Comparison of ENCODE assay signal across 27 cellular contexts in the genomic region with DNA sequence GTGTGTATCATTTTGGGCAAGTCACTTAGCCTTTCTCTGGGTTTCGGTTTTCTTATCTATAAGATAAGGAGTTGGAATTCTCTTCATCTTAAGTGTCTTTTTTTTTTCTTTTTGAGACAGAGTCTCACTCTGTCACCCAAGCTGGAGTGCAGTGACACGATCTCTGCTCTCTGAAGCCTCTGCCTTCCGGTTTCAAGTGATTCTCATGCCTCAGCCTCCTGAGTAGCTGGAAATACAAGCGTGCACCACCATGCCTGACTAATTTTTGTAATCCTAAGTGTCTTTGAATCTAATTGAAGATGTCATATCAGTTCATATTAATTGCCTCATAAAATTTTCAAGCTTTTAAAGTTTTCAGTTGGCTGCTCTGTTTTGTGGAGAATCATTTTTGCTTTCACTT. TPM values are rescaled to one million over a fixed set of nuclear protein-coding genes. Genes with fewer than 3 reads are reported as not detected.
DNase-seq lines count a peak whose midpoint lies in the region; ATAC-seq, FAIRE-seq and TF ChIP-seq lines count a peak whose summit lies in the region.
"Had no signal": no experiment of that assay in that cellular context is flagged by ENCODE, and none has a peak within 500 bp of the region (broad histone marks: within the 10 kb centered on the region; RNA-seq: fewer than 3 reads in every experiment).

No MANE protein-coding gene starts in this region.

- no peak for TF ChIP-seq EP300 in A549 (IDR thresholded peaks at IDR 0.05)
- no peak for TF ChIP-seq EP300 in SK-N-SH (IDR thresholded peaks at IDR 0.05; ENCODE audit: borderline replicate concordance in 1 of 2, low read depth in 1 of 2, low read length in 1 of 2)

- no peak overlapping the region for H3K18ac ChIP-seq in mesenchymal stem cell (ENCODE audit: low read depth in 1 of 2, low read length in 2 of 2)

- peak overlapping the region; percentile 16 to 66; a peak in 4 of 6 replicates for H3K27ac ChIP-seq in A549
- no peak overlapping the region for H3K27ac ChIP-seq in GM23248
- H3K27ac ChIP-seq in SK-N-SH (ENCODE audit: low read depth in 2 of 2, low read length in 1 of 2), result peak overlapping the region; percentile 23 to 81; a peak in 3 of 4 replicates
- H3K27ac ChIP-seq in mesenchymal stem cell (ENCODE audit: low read length, poor library complexity, severe bottlenecking), result no peak overlapping the region
- H3K27ac ChIP-seq in WERI-Rb-1, result no peak overlapping the region
- H3K27ac ChIP-seq: Peyer's patch, right atrium auricular region, tibial nerve had no signal

- H3K4me1 Mint-ChIP-seq in activated T-helper 1 cell treated with anti-CD3 and anti-CD28 coated beads, Interleukin-12 subunit alpha, Interleukin-12 subunit beta, Interleukin-2, Interleukin-4 antibody, amounts not matched to agents 30 ng/mL and 10 ng/mL and 1 ng/mL, durations not matched to agents 14 hours and 24 hours and 36 hours (ENCODE audit: low read depth), result peaks cover 7% of the 10 kb centered on the region

- H2BK5ac ChIP-seq in mesenchymal stem cell (ENCODE audit: low read depth, low read length, poor library complexity, severe bottlenecking), result no peak overlapping the region

- no peak overlapping the region for H4K8ac ChIP-seq in mesenchymal stem cell (ENCODE audit: low read length)

- H3F3A ChIP-seq in GM23248 (ENCODE audit: insufficient read depth) (peaks cover 36% of the 10 kb centered on the region; the same call in 1 of the 2 replicates), SK-N-SH (replicated peaks; ENCODE audit: insufficient read depth) (peaks cover 17% of the 10 kb centered on the region)

- H2BK120ac ChIP-seq in mesenchymal stem cell (ENCODE audit: low read depth, low read length), result no peak overlapping the region

- no peak overlapping the region for H3K4ac ChIP-seq in mesenchymal stem cell (ENCODE audit: low read depth in 1 of 2, low read length in 2 of 2)

- H3K79me2 ChIP-seq in GM23248 (ENCODE audit: insufficient read depth), result peaks cover 93% of the 10 kb centered on the region
- peaks cover 91% of the 10 kb centered on the region for H3K79me2 ChIP-seq in SK-N-SH (ENCODE audit: insufficient read depth)

- DNase-seq in A549 (ENCODE audit: low read depth in 1 of 2, low spot score in 1 of 2) (no peak), GM23248 (no peak), SK-N-SH (no peak), mesenchymal stem cell (no peak), WERI-Rb-1 (no peak), epidermal melanocyte (ENCODE audit: insufficient read length, low spot score) (no peak)
- DNase-seq in activated T-helper 1 cell treated with anti-CD3 and anti-CD28 coated beads, Interleukin-12 subunit alpha, Interleukin-12 subunit beta, Interleukin-2, Interleukin-4 antibody, amounts not matched to agents 30 ng/mL and 10 ng/mL and 1 ng/mL, durations not matched to agents 14 hours and 24 hours and 36 hours (ENCODE audit: low spot score), result no peak
- DNase-seq: activated CD4-positive, alpha-beta T cell treated with anti-CD3 and anti-CD28 coated beads for 1 hour; activated effector memory CD4-positive, alpha-beta T cell treated with Interleukin-2 at 50 U/mL for 16 hours; activated naive CD8-positive, alpha-beta T cell treated with anti-CD3 and anti-CD28 coated beads, Interleukin-2, amount 10 ng/mL, durations not matched to agents 7 days and 5 days; activated T-cell treated with anti-CD3 and anti-CD28 coated beads for 4 hours; dermis blood vessel endothelial cell; islet precursor cell; Kasumi-1; midbrain; naive thymus-derived CD4-positive, alpha-beta T cell; NCI-H2171; NCI-H510A treated with DMSO at 0.1 percent for 48 hours; Peyer's patch; SIG-M5; stimulated activated CD4-positive, alpha-beta T cell treated with anti-CD3 and anti-CD28 coated beads, Interleukin-2, amount 100 ng/mL, for 24 hours; T-cell had no signal

- 45% methylated on average over 4 of the region's 4 CpGs for WGBS in A549 (ENCODE audit: missing lambda C conversion rate)
- WGBS in GM23248 (ENCODE audit: low coverage in 1 of 2, low lambda C conversion rate in 2 of 2, missing lambda C conversion rate in 2 of 2), 2 experiments, result 50 to 61% methylated on average over 4 of the region's 4 CpGs
- WGBS in SK-N-SH (ENCODE audit: low lambda C conversion rate), result 58% methylated on average over 4 of the region's 4 CpGs
- 85% methylated on average over 2 of the region's 4 CpGs for WGBS in mesenchymal stem cell

- H3K36me3 Mint-ChIP-seq in activated T-helper 1 cell treated with anti-CD3 and anti-CD28 coated beads, Interleukin-12 subunit alpha, Interleukin-12 subunit beta, Interleukin-2, Interleukin-4 antibody, amounts not matched to agents 30 ng/mL and 10 ng/mL and 1 ng/mL, durations not matched to agents 14 hours and 24 hours and 36 hours (ENCODE audit: low read depth), result no peaks in the 10 kb centered on the region
- H3K36me3 Mint-ChIP-seq: activated naive CD8-positive, alpha-beta T cell treated with anti-CD3 and anti-CD28 coated beads, Interleukin-2, amount 10 ng/mL, durations not matched to agents 7 days and 5 days; naive thymus-derived CD4-positive, alpha-beta T cell; T-cell had no signal

- no peaks in the 10 kb centered on the region for H3K9me2 ChIP-seq in GM23248 (ENCODE audit: insufficient read depth)
- no peaks in the 10 kb centered on the region for H3K9me2 ChIP-seq in SK-N-SH

- H3K79me1 ChIP-seq in mesenchymal stem cell (replicated peaks; ENCODE audit: low read length, poor library complexity, severe bottlenecking), result no peaks in the 10 kb centered on the region

- H2BK15ac ChIP-seq in mesenchymal stem cell (ENCODE audit: low read depth, poor library complexity, severe bottlenecking), result no peak overlapping the region

- no peak overlapping the region for H4K91ac ChIP-seq in mesenchymal stem cell (ENCODE audit: low read length)

- H3K36me3 ChIP-seq in GM23248 (ENCODE audit: low read depth) (no peaks in the 10 kb centered on the region), SK-N-SH (replicated peaks in 1 of 2; ENCODE audit: control insufficient read depth in 1 of 2, insufficient read depth in 2 of 2, low read length in 1 of 2) (no peaks in the 10 kb centered on the region), mesenchymal stem cell (ENCODE audit: control insufficient read depth in 1 of 2, insufficient read depth in 2 of 2, low read depth in 1 of 2, low read length in 2 of 2) (peaks cover 6 to 20% of the 10 kb centered on the region in 2 experiments), WERI-Rb-1 (no peaks in the 10 kb centered on the region)
- H3K36me3 ChIP-seq: Peyer's patch, right atrium auricular region, tibial nerve had no signal

- H3K4me1 ChIP-seq in A549 (peaks cover 71% of the 10 kb centered on the region), GM23248 (ENCODE audit: insufficient read depth) (peaks cover 40% of the 10 kb centered on the region), SK-N-SH (ENCODE audit: control insufficient read depth in 1 of 2, insufficient read depth in 2 of 2, low read depth in 1 of 2, low read length in 1 of 2) (peaks cover 14 to 18% of the 10 kb centered on the region in 2 experiments; a peak in 3 of 4 replicates), mesenchymal stem cell (ENCODE audit: control insufficient read depth, insufficient read depth, low read depth, low read length) (peaks cover 6% of the 10 kb centered on the region)

- H3K4me3 ChIP-seq in A549 (no peak overlapping the region), GM23248 (peak overlapping the region; percentile 22), SK-N-SH (ENCODE audit: low read depth in 2 of 2, low read length in 1 of 2) (no peak overlapping the region), mesenchymal stem cell (ENCODE audit: insufficient read depth in 1 of 2, low read depth in 1 of 2, low read length in 2 of 2) (peak overlapping the region in 1 of 2 experiments; percentile 71), WERI-Rb-1 (ENCODE audit: low read depth, low read length) (no peak overlapping the region)
- H3K4me3 ChIP-seq: Peyer's patch, right atrium auricular region, tibial nerve had no signal

- TF ChIP-seq CTCF in A549 (IDR thresholded peaks at IDR 0.05) (no peak), SK-N-SH (IDR thresholded peaks at IDR 0.05) (no peak), WERI-Rb-1 (IDR thresholded peaks at IDR 0.05; ENCODE audit: low read depth, low read length) (no peak)

- in situ Hi-C loops in GM23248 (cut with MboI), result loop anchor here (25.0 kb wide), 1 partner anchor 239 kb away; no protein-coding TSS in a partner anchor

- H3K4me3 Mint-ChIP-seq in activated T-helper 1 cell treated with anti-CD3 and anti-CD28 coated beads, Interleukin-12 subunit alpha, Interleukin-12 subunit beta, Interleukin-2, Interleukin-4 antibody, amounts not matched to agents 30 ng/mL and 10 ng/mL and 1 ng/mL, durations not matched to agents 14 hours and 24 hours and 36 hours, result no peak overlapping the region
- H3K4me3 Mint-ChIP-seq: activated naive CD8-positive, alpha-beta T cell treated with anti-CD3 and anti-CD28 coated beads, Interleukin-2, amount 10 ng/mL, durations not matched to agents 7 days and 5 days; central memory CD8-positive, alpha-beta T cell; naive thymus-derived CD4-positive, alpha-beta T cell; T-cell had no signal

- ATAC-seq in A549 (no peak), GM19463 (IDR thresholded peaks at IDR 0.05; ENCODE audit: unreplicated experiment) (no peak)
- ATAC-seq: naive thymus-derived CD4-positive, alpha-beta T cell; T-cell had no signal

- H3K27ac Mint-ChIP-seq in activated T-helper 1 cell treated with anti-CD3 and anti-CD28 coated beads, Interleukin-12 subunit alpha, Interleukin-12 subunit beta, Interleukin-2, Interleukin-4 antibody, amounts not matched to agents 30 ng/mL and 10 ng/mL and 1 ng/mL, durations not matched to agents 14 hours and 24 hours and 36 hours, result no peak overlapping the region
- H3K27ac Mint-ChIP-seq: activated naive CD8-positive, alpha-beta T cell treated with anti-CD3 and anti-CD28 coated beads, Interleukin-2, amount 10 ng/mL, durations not matched to agents 7 days and 5 days; naive thymus-derived CD4-positive, alpha-beta T cell; T-cell had no signal

- TF ChIP-seq RAD21 in A549 (conservative IDR thresholded peaks at IDR 0.05 in 1 of 2, IDR thresholded peaks at IDR 0.05 in 1 of 2), result no peak
- no peak for TF ChIP-seq RAD21 in SK-N-SH (IDR thresholded peaks at IDR 0.05; ENCODE audit: low read length)

- H4K20me1 ChIP-seq in GM23248 (ENCODE audit: insufficient read depth) (peaks cover 15% of the 10 kb centered on the region; the same call in 1 of the 2 replicates), SK-N-SH (ENCODE audit: insufficient read depth) (peaks cover 3% of the 10 kb centered on the region; the same call in 1 of the 2 replicates)

- H3K4me2 ChIP-seq in A549, result peak overlapping the region; percentile 77
- H3K4me2 ChIP-seq in GM23248 (ENCODE audit: unreplicated experiment), result peak overlapping the region; percentile 62
- H3K4me2 ChIP-seq in SK-N-SH, result peak overlapping the region; percentile 17
- peak overlapping the region; percentile 25 for H3K4me2 ChIP-seq in mesenchymal stem cell (ENCODE audit: low read length, poor library complexity, severe bottlenecking)

- no peak for FAIRE-seq in A549 (lab: Jason Lieb, UNC)
- FAIRE-seq: TTC549 had no signal

- H3K14ac ChIP-seq in mesenchymal stem cell (ENCODE audit: low read length in 2 of 2), result no peak overlapping the region

- H2AFZ ChIP-seq in GM23248 (no peak overlapping the region), SK-N-SH (ENCODE audit: low read depth) (no peak overlapping the region), mesenchymal stem cell (ENCODE audit: low read depth, low read length) (no peak overlapping the region)

- intact Hi-C loops in activated T-helper 1 cell treated with anti-CD3 and anti-CD28 coated beads, Interleukin-12 subunit alpha, Interleukin-12 subunit beta, Interleukin-2, Interleukin-4 antibody, amounts not matched to agents 30 ng/mL and 10 ng/mL and 1 ng/mL, durations not matched to agents 14 hours and 24 hours and 36 hours (cut with micrococcal nuclease), result no loop called here

- H3K27me3 ChIP-seq in GM23248 (replicated peaks; ENCODE audit: insufficient read depth) (no peaks in the 10 kb centered on the region), SK-N-SH (ENCODE audit: insufficient read depth) (no peaks in the 10 kb centered on the region), mesenchymal stem cell (ENCODE audit: control insufficient read depth in 1 of 2, insufficient read depth in 1 of 2, low read length in 2 of 2) (no peaks in the 10 kb centered on the region), WERI-Rb-1 (ENCODE audit: insufficient read depth, low read depth, severe bottlenecking) (no peaks in the 10 kb centered on the region)
- H3K27me3 ChIP-seq: Peyer's patch, right atrium auricular region, tibial nerve had no signal

- H2BK12ac ChIP-seq in mesenchymal stem cell (ENCODE audit: low read length in 2 of 2), result no peak overlapping the region

- no peak overlapping the region for H2AK5ac ChIP-seq in mesenchymal stem cell (ENCODE audit: low read length, severe bottlenecking)

- H3K23ac ChIP-seq in mesenchymal stem cell (ENCODE audit: low read length in 2 of 2), result no peak overlapping the region

- TF ChIP-seq POLR2A in A549 (IDR thresholded peaks at IDR 0.05; ENCODE audit: low read length), result no peak

- H3K9me3 ChIP-seq in A549 (no peaks in the 10 kb centered on the region), GM23248 (ENCODE audit: low read depth) (no peaks in the 10 kb centered on the region), SK-N-SH (no peaks in the 10 kb centered on the region), mesenchymal stem cell (ENCODE audit: control insufficient read depth, low read length) (no peaks in the 10 kb centered on the region), WERI-Rb-1 (ENCODE audit: severe bottlenecking) (no peaks in the 10 kb centered on the region)
- H3K9me3 ChIP-seq: Peyer's patch, right atrium auricular region, tibial nerve had no signal

- peaks cover 25% of the 10 kb centered on the region for H3K27me3 Mint-ChIP-seq in activated T-helper 1 cell treated with anti-CD3 and anti-CD28 coated beads, Interleukin-12 subunit alpha, Interleukin-12 subunit beta, Interleukin-2, Interleukin-4 antibody, amounts not matched to agents 30 ng/mL and 10 ng/mL and 1 ng/mL, durations not matched to agents 14 hours and 24 hours and 36 hours (ENCODE audit: insufficient read depth)

- CTCF ChIA-PET in A549 (lab: Yijun Ruan, JAX) (no interaction called here), SK-N-SH (lab: Yijun Ruan, JAX) (interaction anchor here (1.0 kb wide), 1 partner anchor 333 kb away, joined by 3 read pairs; no protein-coding TSS in a partner anchor)

- H3K9ac ChIP-seq in GM23248 (no peak overlapping the region), SK-N-SH (no peak overlapping the region), mesenchymal stem cell (ENCODE audit: low read length) (peak overlapping the region; percentile 53)

- no peaks in the 10 kb centered on the region for H3K9me3 Mint-ChIP-seq in activated T-helper 1 cell treated with anti-CD3 and anti-CD28 coated beads, Interleukin-12 subunit alpha, Interleukin-12 subunit beta, Interleukin-2, Interleukin-4 antibody, amounts not matched to agents 30 ng/mL and 10 ng/mL and 1 ng/mL, durations not matched to agents 14 hours and 24 hours and 36 hours
- H3K9me3 Mint-ChIP-seq: activated naive CD8-positive, alpha-beta T cell treated with anti-CD3 and anti-CD28 coated beads, Interleukin-2, amount 10 ng/mL, durations not matched to agents 7 days and 5 days; central memory CD8-positive, alpha-beta T cell; naive thymus-derived CD4-positive, alpha-beta T cell; T-cell had no signal

- POLR2A ChIA-PET in A549 (lab: Yijun Ruan, JAX) (no interaction called here), SK-N-SH (lab: Yijun Ruan, JAX) (no interaction called here)

RNA-seq across cellular contexts. Expression of gene SRGAP1, which starts 4.0 kb away (rescaled TPM):
- 22.9 and 23.6 TPM in 2 replicates for polyA plus RNA-seq in A549 (2011; rRNA removed)
- polyA plus RNA-seq in A549 (2012; cell fraction: cytosol; rRNA removed), result 3.4 and 4.4 TPM in 2 replicates
- 18.3 and 19.5 TPM in 2 replicates for polyA plus RNA-seq in A549 (2012; cell fraction: nucleus; rRNA removed)
- 7.9 to 8.4 TPM (median 8.3 TPM) in 3 replicates for polyA plus RNA-seq in A549 (2017; fragmentation: RNase III; extraction: RNeasy Plus Mini Kit Qiagen cat#74134 plus additional on column Dnase treatment)
- polyA minus RNA-seq in A549 (2011; rRNA and poly(A)+ RNA removed), result 47.3 and 57.7 TPM in 2 replicates
- 12.4 and 13.0 TPM in 2 replicates for total RNA-seq in GM23248 (2014; rRNA removed; shearing (Covaris generic))
- 27.0 and 29.4 TPM in 2 replicates for polyA plus RNA-seq in GM23248 (2016; fragmentation: Nextera tagmentation; extraction: Ambion mirVana)
- 2.6 and 3.1 TPM in 2 replicates for polyA plus RNA-seq in SK-N-SH (2012; rRNA removed)
- polyA plus RNA-seq in SK-N-SH (2012; cell fraction: cytosol; rRNA removed), result 1.6 and 2.0 TPM in 2 replicates
- polyA plus RNA-seq in SK-N-SH (2012; cell fraction: nucleus; rRNA removed), result 7.1 and 9.3 TPM in 2 replicates
- 10.1 TPM for polyA plus RNA-seq in mesenchymal stem cell (2013, experiment 1 of 2)
- polyA plus RNA-seq in mesenchymal stem cell (2013, experiment 2 of 2), result 9.9 TPM
- total RNA-seq in activated T-helper 1 cell treated with anti-CD3 and anti-CD28 coated beads, Interleukin-12 subunit alpha, Interleukin-12 subunit beta, Interleukin-2, Interleukin-4 antibody, amounts not matched to agents 30 ng/mL and 10 ng/mL and 1 ng/mL, durations not matched to agents 14 hours and 24 hours and 36 hours, result 0.03 and 0.05 TPM in 2 replicates

Comparison
In these comparisons a context has a peak if more than half of its experiments do, and no peak if none do; other contexts are left out.
1. H3K27ac ChIP-seq: peak in A549 (2 of 2) and SK-N-SH (2 of 2); none in GM23248 (single experiment), mesenchymal stem cell (single experiment) and WERI-Rb-1 (single experiment).
2. H3K4me2 ChIP-seq: peak in every context shown above with its lines; median percentile 77 in A549; 62 in GM23248; 25 in mesenchymal stem cell; 17 in SK-N-SH.